ENCODE assay signal across 17 cellular contexts in the genomic region with DNA sequence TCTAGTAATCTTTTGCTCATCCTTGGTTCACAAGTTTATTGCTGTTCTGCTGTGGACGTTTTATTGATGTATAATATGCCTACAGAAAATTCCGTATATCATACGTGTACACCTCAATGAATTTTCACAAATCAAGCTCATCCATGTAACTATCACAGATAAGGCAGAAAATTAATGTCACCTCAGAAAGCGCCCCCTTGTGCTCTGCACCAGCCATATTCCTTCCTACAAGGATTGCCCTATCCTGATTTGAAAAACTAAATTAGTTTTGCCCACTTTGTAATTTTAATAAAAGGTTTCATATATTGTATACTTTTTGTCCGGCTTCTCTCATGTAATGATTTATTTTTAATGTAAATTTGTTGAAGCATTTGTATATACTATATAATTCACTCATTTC.
DNase-seq lines count a peak whose midpoint lies in the region; ATAC-seq and TF ChIP-seq lines count a peak whose summit lies in the region.
"Had no signal": no experiment of that assay in that cellular context is flagged by ENCODE, and none has a peak within 500 bp of the region (broad histone marks: within the 10 kb centered on the region; RNA-seq: fewer than 3 reads in every experiment).

No MANE protein-coding gene starts in this region.

- H3K36me3 Mint-ChIP-seq in WTC11 (no peaks in the 10 kb centered on the region), glutamatergic neuron (ENCODE audit: unreplicated experiment) (no peaks in the 10 kb centered on the region)
- no peaks in the 10 kb centered on the region for H3K36me3 Mint-ChIP-seq in activated T-cell treated with anti-CD3 and anti-CD28 coated beads, Interleukin-2, amount 50 U/mL, for 24 hours (ENCODE audit: low read depth)
- H3K36me3 Mint-ChIP-seq: activated naive CD8-positive, alpha-beta T cell treated with anti-CD3 and anti-CD28 coated beads, Interleukin-2, amount 10 ng/mL, durations not matched to agents 7 days and 5 days; brain had no signal

- CTCF ChIA-PET in WTC11 (lab: Charles Lee): interaction anchor here (0.6 to 2.0 kb wide), 24 partner anchors 9 to 785 kb away, joined by 3 to 13 read pairs (median 4); no protein-coding TSS in a partner anchor

- H3K4me1 Mint-ChIP-seq in WTC11: no peaks in the 10 kb centered on the region
- peaks cover 2% of the 10 kb centered on the region for H3K4me1 Mint-ChIP-seq in glutamatergic neuron (ENCODE audit: low read depth, unreplicated experiment)
- H3K4me1 Mint-ChIP-seq in activated T-cell treated with anti-CD3 and anti-CD28 coated beads, Interleukin-2, amount 50 U/mL, for 24 hours (ENCODE audit: low read depth): no peaks in the 10 kb centered on the region
- H3K4me1 Mint-ChIP-seq: activated naive CD8-positive, alpha-beta T cell treated with anti-CD3 and anti-CD28 coated beads, Interleukin-2, amount 10 ng/mL, durations not matched to agents 7 days and 5 days had no signal

- ATAC-seq in WTC11: peak; percentile 60
- no peak for ATAC-seq in GM18858 (IDR thresholded peaks at IDR 0.05; ENCODE audit: unreplicated experiment)
- ATAC-seq in HG02885 (IDR thresholded peaks at IDR 0.05; ENCODE audit: poor library complexity, unreplicated experiment): no peak
- ATAC-seq: left lung had no signal

- POLR2A ChIA-PET in WTC11 (lab: Charles Lee): no interaction called here

- H3K27ac Mint-ChIP-seq in WTC11 (no peak overlapping the region), glutamatergic neuron (ENCODE audit: unreplicated experiment) (no peak overlapping the region)
- no peak overlapping the region for H3K27ac Mint-ChIP-seq in activated T-cell treated with anti-CD3 and anti-CD28 coated beads, Interleukin-2, amount 50 U/mL, for 24 hours
- H3K27ac Mint-ChIP-seq: activated naive CD8-positive, alpha-beta T cell treated with anti-CD3 and anti-CD28 coated beads, Interleukin-2, amount 10 ng/mL, durations not matched to agents 7 days and 5 days; activated T-helper 1 cell treated with anti-CD3 and anti-CD28 coated beads, Interleukin-12 subunit alpha, Interleukin-12 subunit beta, Interleukin-2, Interleukin-4 antibody, amounts not matched to agents 30 ng/mL and 10 ng/mL and 1 ng/mL, durations not matched to agents 14 hours and 24 hours and 36 hours; brain had no signal

- H3K4me3 Mint-ChIP-seq in WTC11 (no peak overlapping the region), glutamatergic neuron (ENCODE audit: unreplicated experiment) (no peak overlapping the region)
- no peak overlapping the region for H3K4me3 Mint-ChIP-seq in activated T-cell treated with anti-CD3 and anti-CD28 coated beads, Interleukin-2, amount 50 U/mL, for 24 hours
- H3K4me3 Mint-ChIP-seq: activated naive CD8-positive, alpha-beta T cell treated with anti-CD3 and anti-CD28 coated beads, Interleukin-2, amount 10 ng/mL, durations not matched to agents 7 days and 5 days; activated T-helper 1 cell treated with anti-CD3 and anti-CD28 coated beads, Interleukin-12 subunit alpha, Interleukin-12 subunit beta, Interleukin-2, Interleukin-4 antibody, amounts not matched to agents 30 ng/mL and 10 ng/mL and 1 ng/mL, durations not matched to agents 14 hours and 24 hours and 36 hours; brain had no signal

- H3K9me3 Mint-ChIP-seq in WTC11: no peaks in the 10 kb centered on the region
- peaks cover 3% of the 10 kb centered on the region for H3K9me3 Mint-ChIP-seq in glutamatergic neuron (ENCODE audit: unreplicated experiment)
- peaks cover 19% of the 10 kb centered on the region for H3K9me3 Mint-ChIP-seq in activated T-cell treated with anti-CD3 and anti-CD28 coated beads, Interleukin-2, amount 50 U/mL, for 24 hours

- peak; percentile 7 to 14 for DNase-seq in AML-193 (lab: John Stamatoyannopoulos, UW)
- DNase-seq in WTC11 (ENCODE audit: low spot score): no peak
- DNase-seq in glutamatergic neuron: no peak
- DNase-seq in activated T-cell treated with anti-CD3 and anti-CD28 coated beads, Interleukin-2, amount 50 U/mL, for 24 hours: no peak
- DNase-seq in GDM1 (lab: John Stamatoyannopoulos, UW): no peak
- DNase-seq: activated CD4-positive, alpha-beta T cell treated with anti-CD3 and anti-CD28 coated beads for 1 hour; activated naive CD8-positive, alpha-beta T cell treated with anti-CD3 and anti-CD28 coated beads, Interleukin-2, amount 10 ng/mL, durations not matched to agents 7 days and 5 days; esophagus squamous epithelium; left lung; NCI-H1105; NCI-H526; T-helper 9 cell had no signal

- peak; percentile 24; the same call in 1 of the 2 replicates for TF ChIP-seq CTCF in LNCAP (IDR thresholded peaks at IDR 0.05)
- peak; percentile 30 for TF ChIP-seq CTCF in WTC11 (IDR thresholded peaks at IDR 0.05)
- peak; percentile 31 for TF ChIP-seq CTCF in glutamatergic neuron (IDR thresholded peaks at IDR 0.05; ENCODE audit: partially characterized antibody, unreplicated experiment)

- H3K27me3 Mint-ChIP-seq in WTC11 (ENCODE audit: low read depth) (no peaks in the 10 kb centered on the region), glutamatergic neuron (ENCODE audit: unreplicated experiment) (no peaks in the 10 kb centered on the region)
- no peaks in the 10 kb centered on the region for H3K27me3 Mint-ChIP-seq in activated T-cell treated with anti-CD3 and anti-CD28 coated beads, Interleukin-2, amount 50 U/mL, for 24 hours
- H3K27me3 Mint-ChIP-seq: activated naive CD8-positive, alpha-beta T cell treated with anti-CD3 and anti-CD28 coated beads, Interleukin-2, amount 10 ng/mL, durations not matched to agents 7 days and 5 days; brain had no signal

TF ChIP-seq in WTC11, 78 proteins besides CTCF, POLR2A, EP300 and RAD21:
- TF ChIP-seq GTF2I (CRISPR knock-in tag; conservative IDR thresholded peaks at IDR 0.05) (no peak), ZNF671 (CRISPR knock-in tag; IDR thresholded peaks at IDR 0.05) (no peak), NFATC4 (CRISPR knock-in tag; IDR thresholded peaks at IDR 0.05) (no peak), HMGXB4 (CRISPR knock-in tag; IDR thresholded peaks at IDR 0.05) (no peak), NFE2L1 (CRISPR knock-in tag; IDR thresholded peaks at IDR 0.05) (no peak), IRF2 (CRISPR knock-in tag; IDR thresholded peaks at IDR 0.05; ENCODE audit: borderline replicate concordance, low read depth) (no peak), TEAD1 (CRISPR knock-in tag; IDR thresholded peaks at IDR 0.05) (no peak), AFF4 (CRISPR knock-in tag; IDR thresholded peaks at IDR 0.05; ENCODE audit: borderline replicate concordance) (no peak)

Comparison
In these comparisons a context has a peak if more than half of its experiments do, and no peak if none do; other contexts are left out.
1. DNase-seq: peak in AML-193 (2 of 2); none in WTC11 (single experiment), glutamatergic neuron (single experiment), activated T-cell treated with anti-CD3 and anti-CD28 coated beads, Interleukin-2, amount 50 U/mL, for 24 hours (single experiment) and GDM1 (single experiment).
2. Peak in every context shown above with its lines, with median percentiles within 50 percentile points of each other: CTCF ChIP-seq.